1 cellular context compared by ENCODE assay signal in genomic region chr10:91632671-91633550, GRCh38.
TF ChIP-seq lines count a peak whose summit lies in the region.

Gene PPP1R3C, minus strand, starts transcription at chr10:91633071. Its CDS starts 102 bp downstream, at chr10:91632969.

TF ChIP-seq in HEK293, 187 proteins besides CTCF, POLR2A, EP300 and RAD21 (continued from another document):
- TF ChIP-seq, protein P1, sequence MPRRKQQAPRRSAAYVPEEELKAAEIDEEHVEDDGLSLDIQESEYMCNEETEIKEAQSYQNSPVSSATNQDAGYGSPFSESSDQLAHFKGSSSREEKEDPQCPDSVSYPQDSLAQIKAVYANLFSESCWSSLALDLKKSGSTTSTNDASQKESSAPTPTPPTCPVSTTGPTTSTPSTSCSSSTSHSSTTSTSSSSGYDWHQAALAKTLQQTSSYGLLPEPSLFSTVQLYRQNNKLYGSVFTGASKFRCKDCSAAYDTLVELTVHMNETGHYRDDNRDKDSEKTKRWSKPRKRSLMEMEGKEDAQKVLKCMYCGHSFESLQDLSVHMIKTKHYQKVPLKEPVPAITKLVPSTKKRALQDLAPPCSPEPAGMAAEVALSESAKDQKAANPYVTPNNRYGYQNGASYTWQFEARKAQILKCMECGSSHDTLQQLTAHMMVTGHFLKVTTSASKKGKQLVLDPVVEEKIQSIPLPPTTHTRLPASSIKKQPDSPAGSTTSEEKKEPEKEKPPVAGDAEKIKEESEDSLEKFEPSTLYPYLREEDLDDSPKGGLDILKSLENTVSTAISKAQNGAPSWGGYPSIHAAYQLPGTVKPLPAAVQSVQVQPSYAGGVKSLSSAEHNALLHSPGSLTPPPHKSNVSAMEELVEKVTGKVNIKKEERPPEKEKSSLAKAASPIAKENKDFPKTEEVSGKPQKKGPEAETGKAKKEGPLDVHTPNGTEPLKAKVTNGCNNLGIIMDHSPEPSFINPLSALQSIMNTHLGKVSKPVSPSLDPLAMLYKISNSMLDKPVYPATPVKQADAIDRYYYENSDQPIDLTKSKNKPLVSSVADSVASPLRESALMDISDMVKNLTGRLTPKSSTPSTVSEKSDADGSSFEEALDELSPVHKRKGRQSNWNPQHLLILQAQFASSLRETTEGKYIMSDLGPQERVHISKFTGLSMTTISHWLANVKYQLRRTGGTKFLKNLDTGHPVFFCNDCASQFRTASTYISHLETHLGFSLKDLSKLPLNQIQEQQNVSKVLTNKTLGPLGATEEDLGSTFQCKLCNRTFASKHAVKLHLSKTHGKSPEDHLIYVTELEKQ (tag by site-specific recombination; IDR thresholded peaks at IDR 0.05; ENCODE audit: borderline replicate concordance): no peak
- TF ChIP-seq SCRT2 (tag by site-specific recombination; IDR thresholded peaks at IDR 0.05): no peak
